8 cellular contexts compared by ENCODE assay signal in the genomic region with DNA sequence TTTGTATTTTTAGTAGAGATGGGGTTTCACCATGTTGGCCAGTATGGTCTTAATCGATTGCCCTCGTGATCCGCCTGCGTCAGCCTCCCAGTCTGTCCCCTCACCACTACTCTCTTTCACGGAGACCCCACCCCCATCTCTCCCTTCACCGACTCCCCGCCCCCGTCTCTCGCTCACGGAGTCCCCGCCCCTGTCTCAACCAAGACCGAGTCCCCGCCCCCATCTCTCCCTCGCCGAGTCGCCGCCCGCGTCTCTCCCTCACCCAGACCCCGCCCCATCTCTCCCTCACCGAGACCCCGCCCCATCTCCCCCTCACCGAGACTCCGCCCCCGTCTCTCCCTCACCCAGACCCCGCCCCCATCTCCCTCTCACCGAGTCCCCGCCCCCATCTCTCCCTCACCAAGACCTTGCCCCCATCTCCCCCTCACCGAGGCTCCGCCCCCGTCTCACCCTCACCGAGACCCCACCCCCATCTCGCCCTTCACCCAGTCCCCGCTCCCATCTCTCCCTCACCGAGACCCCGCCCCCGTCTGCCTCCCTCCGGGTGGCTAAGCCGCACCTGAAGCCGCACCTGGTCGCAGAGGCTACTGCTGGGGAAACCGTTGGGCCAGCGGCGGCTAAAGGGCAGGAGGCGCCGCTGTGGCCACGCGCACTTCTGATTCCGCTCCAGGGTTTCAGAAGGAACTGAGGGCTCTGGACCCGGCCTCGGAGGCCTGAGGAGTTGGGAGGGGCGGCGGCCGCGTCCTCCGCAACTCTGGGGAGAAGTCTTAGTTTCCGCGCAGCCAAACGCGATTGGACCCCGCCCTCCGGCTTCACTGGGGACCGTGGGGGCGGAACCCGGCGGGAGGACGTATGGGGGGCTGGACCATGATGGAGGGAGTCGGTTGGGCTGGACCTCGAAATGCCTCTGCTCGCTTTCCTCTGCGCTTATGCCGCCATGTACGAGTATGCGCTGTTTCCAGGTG. TPM values are rescaled to one million over a fixed set of nuclear protein-coding genes. Genes with fewer than 3 reads are reported as not detected.
DNase-seq lines count a peak whose midpoint lies in the region; ATAC-seq and TF ChIP-seq lines count a peak whose summit lies in the region.

No MANE protein-coding gene starts in this region.

- no peaks in the 10 kb centered on the region for H3K36me3 ChIP-seq in neural progenitor cell
- H3K36me3 ChIP-seq in stomach smooth muscle (ENCODE audit: control insufficient read depth in 2 of 2, insufficient read depth in 2 of 2, low read length in 2 of 2): no peaks in the 10 kb centered on the region

- peaks cover 5% of the 10 kb centered on the region for H3K27me3 Mint-ChIP-seq in neural progenitor cell (ENCODE audit: insufficient read depth, low read depth)

- H3K79me2 ChIP-seq in neural progenitor cell (ENCODE audit: low read depth): peaks cover 6% of the 10 kb centered on the region

- H3K27ac Mint-ChIP-seq in neural progenitor cell: peak overlapping the region; percentile 99

- no peaks in the 10 kb centered on the region for H3K9me3 ChIP-seq in neural progenitor cell (ENCODE audit: low read depth)
- no peaks in the 10 kb centered on the region for H3K9me3 ChIP-seq in stomach smooth muscle (ENCODE audit: control insufficient read depth in 2 of 2, low read length in 2 of 2)

- H3F3A ChIP-seq in neural progenitor cell (ENCODE audit: low read depth): peaks cover 36% of the 10 kb centered on the region

- H3K27ac ChIP-seq in foreskin keratinocyte (peak overlapping the region; percentile 83), neural progenitor cell (peak overlapping the region; percentile 84), stomach smooth muscle (ENCODE audit: low read length) (peak overlapping the region; percentile 98)

- peaks cover 24% of the 10 kb centered on the region for H3K4me1 Mint-ChIP-seq in neural progenitor cell

- H4K20me1 ChIP-seq in neural progenitor cell (ENCODE audit: low read depth): no peaks in the 10 kb centered on the region

- peaks cover 1% of the 10 kb centered on the region for H3K36me3 Mint-ChIP-seq in neural progenitor cell

- peaks cover 8% of the 10 kb centered on the region for H3K4me1 ChIP-seq in foreskin keratinocyte
- H3K4me1 ChIP-seq in neural progenitor cell: peaks cover 14% of the 10 kb centered on the region
- H3K4me1 ChIP-seq in stomach smooth muscle (ENCODE audit: control insufficient read depth, insufficient read depth, low read length): peaks cover 22% of the 10 kb centered on the region

- H3K27me3 ChIP-seq in foreskin keratinocyte: no peaks in the 10 kb centered on the region
- no peaks in the 10 kb centered on the region for H3K27me3 ChIP-seq in neural progenitor cell
- H3K27me3 ChIP-seq in stomach smooth muscle (ENCODE audit: control insufficient read depth in 1 of 2, insufficient read depth in 2 of 2, low read length in 2 of 2): no peaks in the 10 kb centered on the region

- H2AFZ ChIP-seq in neural progenitor cell (replicated peaks): peak overlapping the region; percentile 74

- peak overlapping the region; percentile 83 for H3K4me2 ChIP-seq in neural progenitor cell

- no peaks in the 10 kb centered on the region for H3K9me3 Mint-ChIP-seq in neural progenitor cell

- no peak for TF ChIP-seq CTCF in foreskin keratinocyte (conservative IDR thresholded peaks at IDR 0.05)
- no peak for TF ChIP-seq CTCF in neural progenitor cell (IDR thresholded peaks at IDR 0.05)

- H3K9ac ChIP-seq in neural progenitor cell (no peak overlapping the region), stomach smooth muscle (ENCODE audit: low read length in 2 of 2) (peak overlapping the region; percentile 80 to 89)

- H3K4me3 ChIP-seq in neural progenitor cell: peak overlapping the region; percentile 80
- peak overlapping the region; percentile 83 to 85 for H3K4me3 ChIP-seq in stomach smooth muscle (ENCODE audit: low read length in 2 of 2)

- H3K4me3 Mint-ChIP-seq in neural progenitor cell: peak overlapping the region; percentile 92

- DNase-seq in DMS53 treated with DMSO at 0.1 percent for 48 hours (lab: John Stamatoyannopoulos, UW; ENCODE audit: unreplicated experiment) (peak; percentile 88), LoVo (ENCODE audit: low spot score) (peak; percentile 83), SHP77 (lab: John Stamatoyannopoulos, UW) (peak; percentile 98), foreskin keratinocyte (peak; percentile 88 to 92), neural progenitor cell (ENCODE audit: low spot score) (peak; percentile 100)
- peak; percentile 82 to 98 (median 94) for DNase-seq in activated naive CD4-positive, alpha-beta T cell (lab: John Stamatoyannopoulos, UW)

- ATAC-seq in GM21825 (IDR thresholded peaks at IDR 0.05; ENCODE audit: unreplicated experiment): peak; percentile 71
- peak; percentile 85 for ATAC-seq in foreskin keratinocyte

RNA-seq across cellular contexts. Expression of gene ZNF846, which starts 17.1 kb away (rescaled TPM):
- total RNA-seq in foreskin keratinocyte (4.0 and 5.4 TPM in 2 replicates), neural progenitor cell (ENCODE audit: low replicate concordance) (13.1 and 18.0 TPM in 2 replicates)
- 2.1 and 2.2 TPM in 2 replicates for polyA plus RNA-seq in foreskin keratinocyte

RNA-seq across cellular contexts. Expression of gene FBXL12, which starts 33.2 kb away (rescaled TPM):
- total RNA-seq in foreskin keratinocyte (16.6 and 18.1 TPM in 2 replicates), neural progenitor cell (ENCODE audit: low replicate concordance) (9.9 and 27.3 TPM in 2 replicates)
- 16.9 TPM in 2 replicates for polyA plus RNA-seq in foreskin keratinocyte

RNA-seq across cellular contexts. Expression of gene UBL5, which starts 42.1 kb away (rescaled TPM):
- total RNA-seq in foreskin keratinocyte (412 TPM in 2 replicates), neural progenitor cell (ENCODE audit: low replicate concordance) (628 and 652 TPM in 2 replicates)
- polyA plus RNA-seq in foreskin keratinocyte: 708 and 777 TPM in 2 replicates

RNA-seq across cellular contexts. Expression of gene PIN1, which starts 49.5 kb away (rescaled TPM):
- 81.7 and 89.0 TPM in 2 replicates for total RNA-seq in foreskin keratinocyte
- polyA plus RNA-seq in foreskin keratinocyte: 130 and 131 TPM in 2 replicates
- total RNA-seq in neural progenitor cell (ENCODE audit: low replicate concordance): 43.4 and 141 TPM in 2 replicates

Comparison
In these comparisons a context has a peak if more than half of its experiments do, and no peak if none do; other contexts are left out.
1. Peak in every context shown above with its lines: DNase-seq, ATAC-seq, H3K4me3 ChIP-seq and H3K27ac ChIP-seq.